Comparison of ENCODE assay signal across 1 cellular context in the genomic region with DNA sequence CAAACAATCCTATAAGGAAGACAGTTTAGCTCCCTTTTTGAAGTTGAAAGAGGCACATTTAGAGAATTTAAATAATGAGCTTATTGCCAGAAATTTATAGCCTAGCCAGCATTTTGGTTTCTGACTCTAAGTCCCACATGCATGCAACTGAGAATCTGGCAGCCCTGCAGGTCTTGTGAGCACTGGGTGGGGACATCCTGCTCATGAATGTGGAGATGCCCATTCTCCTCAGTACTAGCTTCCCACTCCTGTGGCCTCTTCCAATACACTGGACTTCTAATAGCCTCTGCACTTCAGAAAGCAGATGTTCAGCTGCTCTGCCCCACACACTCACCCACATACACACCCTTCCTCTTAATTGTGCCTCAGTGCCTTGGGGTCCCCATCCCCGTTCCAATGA.
TF ChIP-seq lines count a peak whose summit lies in the region.

No MANE protein-coding gene starts in this region.

TF ChIP-seq in H1, 55 proteins besides CTCF, POLR2A, EP300 and RAD21 (continued from another document):
- TF ChIP-seq, protein P1, sequence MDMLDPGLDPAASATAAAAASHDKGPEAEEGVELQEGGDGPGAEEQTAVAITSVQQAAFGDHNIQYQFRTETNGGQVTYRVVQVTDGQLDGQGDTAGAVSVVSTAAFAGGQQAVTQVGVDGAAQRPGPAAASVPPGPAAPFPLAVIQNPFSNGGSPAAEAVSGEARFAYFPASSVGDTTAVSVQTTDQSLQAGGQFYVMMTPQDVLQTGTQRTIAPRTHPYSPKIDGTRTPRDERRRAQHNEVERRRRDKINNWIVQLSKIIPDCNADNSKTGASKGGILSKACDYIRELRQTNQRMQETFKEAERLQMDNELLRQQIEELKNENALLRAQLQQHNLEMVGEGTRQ (IDR thresholded peaks at IDR 0.05; ENCODE audit: low read length): no peak
- TF ChIP-seq SIX5 (IDR thresholded peaks at IDR 0.05; ENCODE audit: low read depth, low read length): no peak
- no peak for TF ChIP-seq EGR1 (IDR thresholded peaks at IDR 0.05; ENCODE audit: borderline replicate concordance, low read depth, low read length)
- no peak for TF ChIP-seq GTF2F1 (IDR thresholded peaks at IDR 0.05; ENCODE audit: borderline replicate concordance, low read depth, low read length)
- TF ChIP-seq POU5F1 (IDR thresholded peaks at IDR 0.05; ENCODE audit: low read depth, low read length): no peak
- no peak for TF ChIP-seq RFX5 (IDR thresholded peaks at IDR 0.05; ENCODE audit: borderline replicate concordance, low read depth, low read length)
- TF ChIP-seq JUND (IDR thresholded peaks at IDR 0.05; ENCODE audit: low read length): no peak
- no peak for TF ChIP-seq SIN3A (conservative IDR thresholded peaks at IDR 0.05 in 1 of 2, IDR thresholded peaks at IDR 0.05 in 1 of 2; ENCODE audit: low read depth in 1 of 2, low read length in 2 of 2)
- no peak for TF ChIP-seq KDM1A (IDR thresholded peaks at IDR 0.05; ENCODE audit: borderline replicate concordance, low read length)
- TF ChIP-seq CHD1 (IDR thresholded peaks at IDR 0.05; ENCODE audit: low read depth, low read length): no peak
- TF ChIP-seq CHD2 (IDR thresholded peaks at IDR 0.05; ENCODE audit: low read length): no peak
- no peak for TF ChIP-seq PHF8 (conservative IDR thresholded peaks at IDR 0.05; ENCODE audit: low read depth, low read length)
- TF ChIP-seq MAFK (IDR thresholded peaks at IDR 0.05; ENCODE audit: low read depth, low read length): no peak
TF ChIP-seq in H1: peak in this region for 0.
